ENCODE assay signal across 16 cellular contexts in genomic region chr1:82162526-82163420, GRCh38.
DNase-seq lines count a peak whose midpoint lies in the region; ATAC-seq and TF ChIP-seq lines count a peak whose summit lies in the region.
"Had no signal": no experiment of that assay in that cellular context is flagged by ENCODE, and none has a peak within 500 bp of the region (broad histone marks: within the 10 kb centered on the region; RNA-seq: fewer than 3 reads in every experiment).

No MANE protein-coding gene starts in this region.

- no peaks in the 10 kb centered on the region for H3K9me3 Mint-ChIP-seq in progenitor cell of endocrine pancreas (ENCODE audit: low read depth)
- H3K9me3 Mint-ChIP-seq: activated T-helper 1 cell treated with anti-CD3 and anti-CD28 coated beads, Interleukin-12 subunit alpha, Interleukin-12 subunit beta, Interleukin-2, Interleukin-4 antibody, amounts not matched to agents 30 ng/mL and 10 ng/mL and 1 ng/mL, durations not matched to agents 14 hours and 24 hours and 36 hours had no signal

- H3K27ac ChIP-seq in PC-3 (ENCODE audit: low read length): no peak overlapping the region
- H3K27ac ChIP-seq: brain microvascular endothelial cell, neutrophil, transverse colon had no signal

- no peak overlapping the region for H3K9ac ChIP-seq in PC-3 (ENCODE audit: low read length)

- CTCF ChIA-PET in PC-3 (lab: Charles Lee): no interaction called here

- POLR2A ChIA-PET in PC-3 (lab: Charles Lee; ENCODE audit: unreplicated experiment): no interaction called here

- no peaks in the 10 kb centered on the region for H3K9me3 ChIP-seq in PC-3 (ENCODE audit: low read length)
- H3K9me3 ChIP-seq: neutrophil, transverse colon had no signal

- ATAC-seq in PC-3: no peak
- ATAC-seq: effector memory CD8-positive, alpha-beta T cell; left cardiac atrium had no signal

- no TSS peak for BruUV-seq in PC-3 (replicated peaks; lab: Mats Ljungman, UMichigan)

- TF ChIP-seq CTCF in epithelial cell of esophagus (IDR thresholded peaks at IDR 0.05; ENCODE audit: insufficient read depth, low read depth, low read length, missing control alignments) (no peak), progenitor cell of endocrine pancreas (IDR thresholded peaks at IDR 0.05; ENCODE audit: unreplicated experiment) (no peak), PC-3 (conservative IDR thresholded peaks at IDR 0.05; ENCODE audit: low read depth, low read length) (no peak)

- H3K4me1 ChIP-seq in PC-3 (ENCODE audit: insufficient read depth, low read length): peaks cover 6% of the 10 kb centered on the region; the same call in 1 of the 2 replicates

- peak; percentile 36 for DNase-seq in DMS53 (lab: John Stamatoyannopoulos, UW)
- DNase-seq in DMS53 treated with DMSO at 0.1 percent for 48 hours (lab: John Stamatoyannopoulos, UW; ENCODE audit: unreplicated experiment): no peak
- peak; percentile 37 for DNase-seq in NCI-H2107 (lab: John Stamatoyannopoulos, UW)
- peak; percentile 9 for DNase-seq in epithelial cell of esophagus (ENCODE audit: low read depth)
- DNase-seq in progenitor cell of endocrine pancreas (ENCODE audit: low spot score, unreplicated experiment): no peak
- DNase-seq in activated T-cell treated with anti-CD3 and anti-CD28 coated beads, Interleukin-2, amount 50 U/mL, for 48 hours: no peak
- no peak for DNase-seq in amniotic stem cell (lab: John Stamatoyannopoulos, UW)
- DNase-seq in PC-3: no peak
- DNase-seq: activated CD4-positive, CD25-positive, alpha-beta regulatory T cell treated with anti-CD3 and anti-CD28 coated beads, Interleukin-2, amount 50 U/mL, for 72 hours; brain microvascular endothelial cell; COR-L47; effector memory CD8-positive, alpha-beta T cell; left cardiac atrium; transverse colon had no signal

- H2AFZ ChIP-seq in PC-3 (ENCODE audit: low read length): no peak overlapping the region

- H3K36me3 Mint-ChIP-seq in progenitor cell of endocrine pancreas (ENCODE audit: insufficient read depth): no peaks in the 10 kb centered on the region

- peak overlapping the region; percentile 87 for H3K27ac Mint-ChIP-seq in progenitor cell of endocrine pancreas
- H3K27ac Mint-ChIP-seq: effector memory CD8-positive, alpha-beta T cell had no signal

- H4K20me1 ChIP-seq in PC-3 (ENCODE audit: low read length): no peaks in the 10 kb centered on the region

- no peaks in the 10 kb centered on the region for H3K27me3 Mint-ChIP-seq in progenitor cell of endocrine pancreas
- H3K27me3 Mint-ChIP-seq: effector memory CD8-positive, alpha-beta T cell had no signal

- intact Hi-C loops in PC-3 (cut with micrococcal nuclease): no loop called here

- H3K4me3 Mint-ChIP-seq in progenitor cell of endocrine pancreas (ENCODE audit: low read depth): no peak overlapping the region
- H3K4me3 Mint-ChIP-seq: effector memory CD8-positive, alpha-beta T cell had no signal

- H3K4me2 ChIP-seq in PC-3 (ENCODE audit: low read length): no peak overlapping the region

- no peaks in the 10 kb centered on the region for H3K9me2 ChIP-seq in PC-3 (replicated peaks; ENCODE audit: low read length)

- no peaks in the 10 kb centered on the region for H3K36me3 ChIP-seq in PC-3 (ENCODE audit: low read depth, low read length)
- H3K36me3 ChIP-seq: brain microvascular endothelial cell, neutrophil, transverse colon had no signal

- H3K4me1 Mint-ChIP-seq in progenitor cell of endocrine pancreas (ENCODE audit: low read depth): peaks cover 22% of the 10 kb centered on the region

- H3K27me3 ChIP-seq in PC-3 (ENCODE audit: low read length): no peaks in the 10 kb centered on the region
- H3K27me3 ChIP-seq: brain microvascular endothelial cell, neutrophil, transverse colon had no signal

- H3K79me2 ChIP-seq in PC-3 (ENCODE audit: low read length): no peaks in the 10 kb centered on the region

- H3F3A ChIP-seq in PC-3 (ENCODE audit: low read length, unreplicated experiment): no peaks in the 10 kb centered on the region

- H3K4me3 ChIP-seq in epithelial cell of esophagus (ENCODE audit: low read length): no peak overlapping the region
- H3K4me3 ChIP-seq in PC-3 (ENCODE audit: low read length): no peak overlapping the region

Comparison
In these comparisons a context has a peak if more than half of its experiments do, and no peak if none do; other contexts are left out.
1. DNase-seq: peak in DMS53 (single experiment), NCI-H2107 (single experiment) and epithelial cell of esophagus (single experiment); none in DMS53 treated with DMSO at 0.1 percent for 48 hours (single experiment), progenitor cell of endocrine pancreas (single experiment), activated T-cell treated with anti-CD3 and anti-CD28 coated beads, Interleukin-2, amount 50 U/mL, for 48 hours (0 of 2), amniotic stem cell (single experiment) and PC-3 (single experiment).